ENCODE assay signal across 11 cellular contexts in the genomic region with DNA sequence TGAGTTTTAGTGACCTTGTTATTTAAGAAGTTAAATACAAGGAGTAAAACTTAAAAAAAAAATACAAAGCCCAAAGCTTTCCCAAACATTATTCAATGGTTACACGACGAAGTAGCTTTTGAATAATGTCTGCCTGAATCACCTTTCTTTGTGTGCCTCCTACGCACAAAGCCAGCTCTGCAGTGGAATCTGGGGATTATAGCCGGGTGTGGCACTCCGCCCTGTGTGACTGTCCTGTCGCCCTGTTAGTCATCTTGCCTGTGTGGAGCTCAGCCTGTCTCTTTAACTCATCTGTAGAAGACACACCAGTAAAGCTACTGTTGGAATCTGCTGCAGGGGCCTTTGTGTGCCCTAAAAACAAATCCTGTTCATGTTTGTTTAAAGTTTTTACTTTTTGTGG.
A peak's percentile ranks its signal among the peaks of the same experiment; 100 is the strongest.
DNase-seq lines count a peak whose midpoint lies in the region; ATAC-seq and TF ChIP-seq lines count a peak whose summit lies in the region.
"Had no signal": no experiment of that assay in that cellular context is flagged by ENCODE, and none has a peak within 500 bp of the region (broad histone marks: within the 10 kb centered on the region; RNA-seq: fewer than 3 reads in every experiment).

No MANE protein-coding gene starts in this region.

- H3K4me3 ChIP-seq in gastrocnemius medialis: no peak overlapping the region
- H3K4me3 ChIP-seq: ascending aorta had no signal

- H3K9me3 Mint-ChIP-seq in dendritic cell treated with granulocyte-macrophage colony-stimulating factor and Interleukin-4, amounts not matched to agents 40 ng/mL and 50 ng/mL, for 4 days: no peaks in the 10 kb centered on the region

- peak overlapping the region; percentile 21 for H3K27ac Mint-ChIP-seq in dendritic cell treated with granulocyte-macrophage colony-stimulating factor and Interleukin-4, amounts not matched to agents 40 ng/mL and 50 ng/mL, for 4 days

- H3K27me3 Mint-ChIP-seq in dendritic cell treated with granulocyte-macrophage colony-stimulating factor and Interleukin-4, amounts not matched to agents 40 ng/mL and 50 ng/mL, for 4 days: no peaks in the 10 kb centered on the region

- peaks cover 46% of the 10 kb centered on the region for H3K4me1 Mint-ChIP-seq in dendritic cell treated with granulocyte-macrophage colony-stimulating factor and Interleukin-4, amounts not matched to agents 40 ng/mL and 50 ng/mL, for 4 days (ENCODE audit: low read depth)

- ATAC-seq in gastrocnemius medialis: peak; percentile 43 to 66
- ATAC-seq in GM21381 (IDR thresholded peaks at IDR 0.05; ENCODE audit: unreplicated experiment): no peak

- H3K4me3 Mint-ChIP-seq in dendritic cell treated with granulocyte-macrophage colony-stimulating factor and Interleukin-4, amounts not matched to agents 40 ng/mL and 50 ng/mL, for 4 days: no peak overlapping the region

- peaks cover 56% of the 10 kb centered on the region for H3K36me3 Mint-ChIP-seq in dendritic cell treated with granulocyte-macrophage colony-stimulating factor and Interleukin-4, amounts not matched to agents 40 ng/mL and 50 ng/mL, for 4 days (ENCODE audit: low read depth)

- no peak for TF ChIP-seq CTCF in gastrocnemius medialis (IDR thresholded peaks at IDR 0.05 in 4 of 5, conservative IDR thresholded peaks at IDR 0.05 in 1 of 5)
- no peak for TF ChIP-seq CTCF in GM10266 (IDR thresholded peaks at IDR 0.05; ENCODE audit: control insufficient read depth, insufficient read depth, low read depth, missing control alignments)

- no peak overlapping the region for H3K27ac ChIP-seq in gastrocnemius medialis
- H3K27ac ChIP-seq: ascending aorta had no signal

- intact Hi-C loops in dendritic cell treated with granulocyte-macrophage colony-stimulating factor and Interleukin-4, amounts not matched to agents 40 ng/mL and 50 ng/mL, for 4 days (cut with micrococcal nuclease): no loop called here
- intact Hi-C loops in gastrocnemius medialis (cut with DNase I; ENCODE audit: low total_unique reads): no loop called here

- no peaks in the 10 kb centered on the region for H3K9me3 ChIP-seq in gastrocnemius medialis
- H3K9me3 ChIP-seq: ascending aorta had no signal

- H3K27me3 ChIP-seq in gastrocnemius medialis: no peaks in the 10 kb centered on the region
- H3K27me3 ChIP-seq: ascending aorta had no signal

- no peaks in the 10 kb centered on the region for H3K4me1 ChIP-seq in gastrocnemius medialis
- H3K4me1 ChIP-seq: ascending aorta had no signal

- no peak for TF ChIP-seq POLR2A in gastrocnemius medialis (IDR thresholded peaks at IDR 0.05)

- peak; percentile 33 for DNase-seq in activated CD4-positive, alpha-beta T cell treated with anti-CD3 and anti-CD28 coated beads for 48 hours
- DNase-seq in activated CD4-positive, alpha-beta T cell treated with anti-CD3 and anti-CD28 coated beads, Interleukin-2, amount 50 U/mL, for 4 hours: no peak
- DNase-seq in NOMO-1 treated with dmso at 0.1 percent for 144 hours (lab: John Stamatoyannopoulos, UW; ENCODE audit: unreplicated experiment) (peak; percentile 51), gastrocnemius medialis (peak; percentile 22 to 46), GM10266 (ENCODE audit: extremely low spot score) (no peak), NCI-H345 (lab: John Stamatoyannopoulos, UW) (no peak)
- DNase-seq: NCI-H1694, occipital lobe had no signal

- peaks cover 0 to 41% of the 10 kb centered on the region in 2 donors for H3K36me3 ChIP-seq in gastrocnemius medialis

- in situ Hi-C loops in gastrocnemius medialis (cut with MboI; ENCODE audit: low sequenced_read_pairs in 4 of 4): no loop called here

Comparison
In these comparisons a context has a peak if more than half of its experiments do, and no peak if none do; other contexts are left out.
1. DNase-seq: peak in activated CD4-positive, alpha-beta T cell treated with anti-CD3 and anti-CD28 coated beads for 48 hours (single experiment), NOMO-1 treated with dmso at 0.1 percent for 144 hours (single experiment) and gastrocnemius medialis (2 of 2); none in activated CD4-positive, alpha-beta T cell treated with anti-CD3 and anti-CD28 coated beads, Interleukin-2, amount 50 U/mL, for 4 hours (0 of 2), GM10266 (single experiment) and NCI-H345 (single experiment).